8 cellular contexts compared by ENCODE assay signal in the genomic region with DNA sequence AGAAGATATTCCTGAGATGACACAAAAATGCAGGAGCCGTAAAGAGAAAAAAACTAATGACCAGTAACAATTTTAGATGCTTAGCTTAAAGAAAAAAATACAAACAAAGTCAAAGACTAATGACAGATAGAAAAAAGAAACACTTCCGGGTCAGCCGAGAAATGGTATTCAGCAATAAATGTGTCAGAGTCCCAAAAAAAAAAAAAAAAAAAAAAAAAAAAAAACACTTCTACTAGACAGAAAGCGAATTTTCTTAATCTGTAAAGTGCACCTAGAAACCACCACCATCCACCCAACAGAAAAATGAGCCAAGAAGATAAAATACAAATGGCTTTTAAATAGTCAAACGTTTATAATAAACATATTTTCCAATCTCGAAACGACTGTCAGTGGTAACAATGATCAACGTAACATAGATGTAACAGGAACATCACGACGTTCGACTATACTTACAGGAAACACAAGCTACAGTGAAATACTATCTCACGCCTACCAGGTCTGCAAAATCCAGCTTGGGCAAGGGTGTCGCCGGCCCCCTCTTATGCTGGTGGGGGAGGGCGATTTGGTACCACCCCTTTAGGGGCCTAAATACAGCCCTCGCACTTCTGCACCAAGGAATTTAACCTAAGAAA. TPM values are rescaled to one million over a fixed set of nuclear protein-coding genes. Genes with fewer than 3 reads are reported as not detected.
DNase-seq lines count a peak whose midpoint lies in the region; ATAC-seq and TF ChIP-seq lines count a peak whose summit lies in the region.

No MANE protein-coding gene starts in this region.

- H3K27ac Mint-ChIP-seq in naive B cell: peak overlapping the region; percentile 71 to 99 (median 96)

- H2AFZ ChIP-seq in OCI-LY3 (ENCODE audit: low read depth, low read length): no peak overlapping the region

- H3K4me1 Mint-ChIP-seq in naive B cell: peaks cover 11 to 32% (median 24%) of the 10 kb centered on the region in 3 donors

- H3K27ac ChIP-seq in OCI-LY3 (ENCODE audit: low read length): peak overlapping the region; percentile 65

- peaks cover 55% of the 10 kb centered on the region for H3K79me2 ChIP-seq in OCI-LY3 (ENCODE audit: low read length)

- no peaks in the 10 kb centered on the region for H3K27me3 ChIP-seq in OCI-LY3 (ENCODE audit: low read depth, low read length)

- no peaks in the 10 kb centered on the region for H3K9me3 ChIP-seq in OCI-LY3 (ENCODE audit: insufficient read depth, low read length)

- peak overlapping the region; percentile 77 for H3K4me2 ChIP-seq in OCI-LY3 (ENCODE audit: low read length)

- H3K9me3 Mint-ChIP-seq in naive B cell: no peaks in the 10 kb centered on the region

- H3K4me1 ChIP-seq in OCI-LY3 (ENCODE audit: low read length): peaks cover 13% of the 10 kb centered on the region

- ATAC-seq in naive B cell (ENCODE audit: low read depth in 2 of 2): no peak
- no peak for ATAC-seq in GM21526 (IDR thresholded peaks at IDR 0.05; ENCODE audit: low FRiP score, unreplicated experiment)

- H3K36me3 Mint-ChIP-seq in naive B cell: no peaks in the 10 kb centered on the region

- H3K4me3 Mint-ChIP-seq in naive B cell: peak overlapping the region; percentile 85 to 98 (median 97)

- peak overlapping the region; percentile 90 for H3K4me3 ChIP-seq in OCI-LY3 (ENCODE audit: low read length)

- DNase-seq in GM10266 (ENCODE audit: extremely low spot score) (peak; percentile 36), dermis blood vessel endothelial cell (peak; percentile 35), naive B cell (no peak), HuH-7 (ENCODE audit: low spot score) (no peak), NCI-H187 treated with DMSO at 0.1 percent for 48 hours (lab: John Stamatoyannopoulos, UW) (no peak)
- no peak for DNase-seq in stimulated activated CD4-positive, alpha-beta T cell treated with anti-CD3 and anti-CD28 coated beads, Interleukin-1b, Interleukin-23, amount 100 ng/mL, for 48 hours

- no peak for TF ChIP-seq CTCF in GM10266 (IDR thresholded peaks at IDR 0.05; ENCODE audit: control insufficient read depth, insufficient read depth, low read depth, missing control alignments)
- TF ChIP-seq CTCF in OCI-LY3 (IDR thresholded peaks at IDR 0.05; ENCODE audit: low read depth, low read length): no peak

- no peaks in the 10 kb centered on the region for H3K27me3 Mint-ChIP-seq in naive B cell

- H3K9ac ChIP-seq in OCI-LY3 (ENCODE audit: low read length): peak overlapping the region; percentile 94

- H3K36me3 ChIP-seq in OCI-LY3 (replicated peaks; ENCODE audit: low read depth, low read length): peaks cover 32% of the 10 kb centered on the region

- peaks cover 24% of the 10 kb centered on the region for H4K20me1 ChIP-seq in OCI-LY3 (ENCODE audit: insufficient read depth, low read length)

RNA-seq across cellular contexts. Expression of gene ABHD17A, which starts 10.6 kb away (rescaled TPM):
- 111 and 142 TPM in 2 replicates for total RNA-seq in dermis blood vessel endothelial cell
- polyA plus RNA-seq in naive B cell (ENCODE audit: low read depth in 6 of 6): 100 to 1,000 TPM in 1 of 6 donors, 10 to 100 TPM in 5; 59.4 to 113 (median 78.2) TPM

RNA-seq across cellular contexts. Expression of gene KLF16, which starts 11.3 kb away (rescaled TPM):
- 5.3 and 9.5 TPM in 2 replicates for total RNA-seq in dermis blood vessel endothelial cell
- polyA plus RNA-seq in naive B cell (ENCODE audit: low read depth in 6 of 6): 1 to 10 TPM in 1 of 6 donors, under 1 TPM in 5; 0.43 to 1.4 (median 0.70) TPM

RNA-seq across cellular contexts. Expression of gene REXO1, which starts 26.4 kb away (rescaled TPM):
- 8.7 and 14.0 TPM in 2 replicates for total RNA-seq in dermis blood vessel endothelial cell
- 10 to 100 TPM in 1 of 6 donors, 1 to 10 TPM in 4, under 1 TPM in 1; 0.96 to 18.1 (median 5.2) TPM for polyA plus RNA-seq in naive B cell (ENCODE audit: low read depth in 6 of 6)

RNA-seq across cellular contexts. Expression of gene ADAT3, which starts 30.5 kb away (rescaled TPM):
- 5.8 and 6.2 TPM in 2 replicates for total RNA-seq in dermis blood vessel endothelial cell
- polyA plus RNA-seq in naive B cell (ENCODE audit: low read depth in 6 of 6): 1 to 10 TPM; 1.9 to 6.1 (median 3.6) TPM

RNA-seq across cellular contexts. Expression of gene SCAMP4, which starts 30.5 kb away (rescaled TPM):
- 34.7 and 56.1 TPM in 2 replicates for total RNA-seq in dermis blood vessel endothelial cell
- 10 to 100 TPM; 18.9 to 35.1 (median 25.6) TPM for polyA plus RNA-seq in naive B cell (ENCODE audit: low read depth in 6 of 6)

Comparison
In these comparisons a context has a peak if more than half of its experiments do, and no peak if none do; other contexts are left out.
1. DNase-seq: peak in GM10266 (single experiment) and dermis blood vessel endothelial cell (single experiment); none in naive B cell (single experiment), stimulated activated CD4-positive, alpha-beta T cell treated with anti-CD3 and anti-CD28 coated beads, Interleukin-1b, Interleukin-23, amount 100 ng/mL, for 48 hours (single experiment), HuH-7 (single experiment) and NCI-H187 treated with DMSO at 0.1 percent for 48 hours (single experiment).